Comparison of ENCODE assay signal across 4 cellular contexts in genomic region chr6:41684311-41685182, GRCh38. TPM values are rescaled to one million over a fixed set of nuclear protein-coding genes. Genes with fewer than 3 reads are reported as not detected.
"Had no signal": no experiment of that assay in that cellular context is flagged by ENCODE, and none has a peak within 500 bp of the region (broad histone marks: within the 10 kb centered on the region; RNA-seq: fewer than 3 reads in every experiment).

No MANE protein-coding gene starts in this region.

- H3K9me3 ChIP-seq: breast epithelium, pancreas, tibial artery had no signal

- H3K27me3 ChIP-seq: breast epithelium, pancreas, tibial artery had no signal

- H3K4me1 ChIP-seq: breast epithelium had no signal

- H3K27ac ChIP-seq: pancreas, tibial artery had no signal

- H3K36me3 ChIP-seq: breast epithelium, pancreas had no signal

RNA-seq across cellular contexts. Expression of gene MDFI, which starts 46.3 kb away (rescaled TPM):
- total RNA-seq: activated CD4-positive, alpha-beta T cell treated with anti-CD3 and anti-CD28 coated beads, Interleukin-2, amount 10 ng/mL, durations not matched to agents 7 days and 5 days had no signal
